In genomic region chr6:96465321-96465903, GRCh38 we compare ENCODE assay signal across 19 cellular contexts. TPM values are rescaled to one million over a fixed set of nuclear protein-coding genes. Genes with fewer than 3 reads are reported as not detected.
DNase-seq lines count a peak whose midpoint lies in the region; ATAC-seq and TF ChIP-seq lines count a peak whose summit lies in the region.
"Had no signal": no experiment of that assay in that cellular context is flagged by ENCODE, and none has a peak within 500 bp of the region (broad histone marks: within the 10 kb centered on the region; RNA-seq: fewer than 3 reads in every experiment).

No MANE protein-coding gene starts in this region.

- CTCF ChIA-PET in mammary epithelial cell (lab: Charles Lee; ENCODE audit: low non-redundant PET), result no interaction called here

- dilution Hi-C loops in mammary epithelial cell (cut with HindIII; ENCODE audit: low sequenced_read_pairs), result no loop called here

- no peaks in the 10 kb centered on the region for H3K36me3 Mint-ChIP-seq in stimulated activated effector memory CD8-positive, alpha-beta T cell treated with anti-CD3 and anti-CD28 coated beads, Interleukin-12 subunit alpha, Interleukin-12 subunit beta, amount 100 ng/mL, for 72 hours
- H3K36me3 Mint-ChIP-seq in stimulated activated naive B cell treated with anti-CD40 and anti-IgM and Interleukin-4, amounts not matched to agents 10 μg/mL and 1 μg/mL and 100 μg/mL, for 72 hours, result no peaks in the 10 kb centered on the region

- TF ChIP-seq CTCF in mammary epithelial cell (conservative IDR thresholded peaks at IDR 0.05 in 1 of 2, IDR thresholded peaks at IDR 0.05 in 1 of 2; ENCODE audit: extremely low read depth in 1 of 2, insufficient read depth in 1 of 2, low read depth in 1 of 2, low read length in 2 of 2) (no peak), breast epithelium (IDR thresholded peaks at IDR 0.05) (no peak), esophagus muscularis mucosa (IDR thresholded peaks at IDR 0.05) (no peak)

- no peak overlapping the region for H3K27ac Mint-ChIP-seq in stimulated activated effector memory CD8-positive, alpha-beta T cell treated with anti-CD3 and anti-CD28 coated beads, Interleukin-12 subunit alpha, Interleukin-12 subunit beta, amount 100 ng/mL, for 72 hours
- H3K27ac Mint-ChIP-seq in stimulated activated naive B cell treated with anti-CD40 and anti-IgM and Interleukin-4, amounts not matched to agents 10 μg/mL and 1 μg/mL and 100 μg/mL, for 72 hours, result no peak overlapping the region
- H3K27ac Mint-ChIP-seq: dendritic cell treated with granulocyte-macrophage colony-stimulating factor and Interleukin-4, amounts not matched to agents 40 ng/mL and 50 ng/mL, for 4 days had no signal

- peak; percentile 34 for ATAC-seq in GM21529 (IDR thresholded peaks at IDR 0.05; ENCODE audit: unreplicated experiment)
- ATAC-seq in HG03520 (IDR thresholded peaks at IDR 0.05; ENCODE audit: unreplicated experiment), result peak; percentile 33
- peak; percentile 64 for ATAC-seq in stimulated activated effector memory CD8-positive, alpha-beta T cell treated with anti-CD3 and anti-CD28 coated beads, Interleukin-12 subunit alpha, Interleukin-12 subunit beta, amount 100 ng/mL, for 72 hours
- ATAC-seq in stimulated activated naive B cell treated with anti-CD40 and anti-IgM and Interleukin-4, amounts not matched to agents 10 μg/mL and 1 μg/mL and 100 μg/mL, for 72 hours (replicated peaks), result no peak
- ATAC-seq: Right ventricle myocardium inferior, upper lobe of right lung had no signal

- H3K4me3 ChIP-seq in mammary epithelial cell (replicated peaks in 1 of 3; ENCODE audit: insufficient read depth in 1 of 3, low read depth in 2 of 3, low read length in 3 of 3) (no peak overlapping the region), breast epithelium (no peak overlapping the region), esophagus muscularis mucosa (no peak overlapping the region)
- H3K4me3 ChIP-seq: left lung, skin epidermis, upper lobe of right lung had no signal

- no peak overlapping the region for H2AFZ ChIP-seq in mammary epithelial cell (ENCODE audit: low read depth, low read length)

- H3K79me2 ChIP-seq in mammary epithelial cell (ENCODE audit: insufficient read depth, low read length), result no peaks in the 10 kb centered on the region

- H3K9me3 ChIP-seq in mammary epithelial cell (replicated peaks; ENCODE audit: insufficient read depth, low read length) (no peaks in the 10 kb centered on the region), breast epithelium (no peaks in the 10 kb centered on the region), esophagus muscularis mucosa (no peaks in the 10 kb centered on the region)
- H3K9me3 ChIP-seq: left lung, upper lobe of right lung had no signal

- in situ Hi-C loops in mammary epithelial cell (cut with MboI; ENCODE audit: low sequenced_read_pairs in 2 of 2), result no loop called here

- H3K4me1 ChIP-seq in mammary epithelial cell (ENCODE audit: insufficient read depth, low read length) (peaks cover 4% of the 10 kb centered on the region), breast epithelium (no peaks in the 10 kb centered on the region), esophagus muscularis mucosa (no peaks in the 10 kb centered on the region)
- H3K4me1 ChIP-seq: left lung, upper lobe of right lung had no signal

- H3K27me3 ChIP-seq in mammary epithelial cell (ENCODE audit: insufficient read depth, low read length), result no peaks in the 10 kb centered on the region
- H3K27me3 ChIP-seq in breast epithelium, result no peaks in the 10 kb centered on the region
- H3K27me3 ChIP-seq in esophagus muscularis mucosa, result no peaks in the 10 kb centered on the region
- H3K27me3 ChIP-seq: left lung, upper lobe of right lung had no signal

- peak; percentile 44 for DNase-seq in mammary epithelial cell
- no peak for DNase-seq in breast epithelium (ENCODE audit: low spot score in 2 of 2)
- no peak for DNase-seq in stimulated activated effector memory CD8-positive, alpha-beta T cell treated with anti-CD3 and anti-CD28 coated beads, Interleukin-12 subunit alpha, Interleukin-12 subunit beta, amount 100 ng/mL, for 72 hours (ENCODE audit: low spot score in 2 of 2)
- no peak for DNase-seq in head of caudate nucleus
- no peak for DNase-seq in stimulated activated naive B cell treated with anti-CD40 and anti-IgM and Interleukin-4, amounts not matched to agents 10 μg/mL and 1 μg/mL and 100 μg/mL, for 72 hours
- no peak for DNase-seq in esophagus muscularis mucosa (ENCODE audit: extremely low spot score)
- DNase-seq: activated CD4-positive, alpha-beta T cell treated with anti-CD3 and anti-CD28 coated beads, Interleukin-2, amount 10 ng/mL, durations not matched to agents 7 days and 5 days; left lung; NCI-H1417; NCI-H2227 treated with DMSO at 0.1 percent for 48 hours; posterior cingulate gyrus; stimulated activated naive CD4-positive, alpha-beta T cell treated with Interleukin-2 at 50 U/mL for 16 hours; T-helper 9 cell; upper lobe of right lung had no signal

- no peaks in the 10 kb centered on the region for H4K20me1 ChIP-seq in mammary epithelial cell (ENCODE audit: insufficient read depth, low read length)

- TF ChIP-seq POLR2A in breast epithelium (IDR thresholded peaks at IDR 0.05), result no peak
- TF ChIP-seq POLR2A in esophagus muscularis mucosa (IDR thresholded peaks at IDR 0.05; ENCODE audit: low read depth), result no peak

- intact Hi-C loops in mammary epithelial cell (cut with micrococcal nuclease), result no loop called here
- intact Hi-C loops in breast epithelium (cut with DNase I; ENCODE audit: low total_unique reads), result no loop called here
- intact Hi-C loops in head of caudate nucleus (cut with DNase I), result no loop called here
- intact Hi-C loops in esophagus muscularis mucosa (cut with DNase I), result no loop called here

- no peak overlapping the region for H3K9ac ChIP-seq in mammary epithelial cell (ENCODE audit: insufficient read depth, low read length)

- no peak overlapping the region for H3K4me3 Mint-ChIP-seq in stimulated activated effector memory CD8-positive, alpha-beta T cell treated with anti-CD3 and anti-CD28 coated beads, Interleukin-12 subunit alpha, Interleukin-12 subunit beta, amount 100 ng/mL, for 72 hours
- H3K4me3 Mint-ChIP-seq in stimulated activated naive B cell treated with anti-CD40 and anti-IgM and Interleukin-4, amounts not matched to agents 10 μg/mL and 1 μg/mL and 100 μg/mL, for 72 hours, result no peak overlapping the region
- H3K4me3 Mint-ChIP-seq: activated CD4-positive, alpha-beta T cell treated with anti-CD3 and anti-CD28 coated beads, Interleukin-2, amount 10 ng/mL, durations not matched to agents 7 days and 5 days; dendritic cell treated with granulocyte-macrophage colony-stimulating factor and Interleukin-4, amounts not matched to agents 40 ng/mL and 50 ng/mL, for 4 days had no signal

- H3K36me3 ChIP-seq in mammary epithelial cell (ENCODE audit: insufficient read depth, low read length) (no peaks in the 10 kb centered on the region), breast epithelium (no peaks in the 10 kb centered on the region), esophagus muscularis mucosa (no peaks in the 10 kb centered on the region)
- H3K36me3 ChIP-seq: left lung, upper lobe of right lung had no signal

- TF ChIP-seq EP300 in esophagus muscularis mucosa (IDR thresholded peaks at IDR 0.05), result no peak

- 71% methylated on average over 3 of the region's 3 CpGs for WGBS in mammary epithelial cell (ENCODE audit: low coverage, missing lambda C conversion rate)
- WGBS in esophagus muscularis mucosa, result 75% methylated on average over 3 of the region's 3 CpGs

- peaks cover 32% of the 10 kb centered on the region for H3K4me1 Mint-ChIP-seq in stimulated activated effector memory CD8-positive, alpha-beta T cell treated with anti-CD3 and anti-CD28 coated beads, Interleukin-12 subunit alpha, Interleukin-12 subunit beta, amount 100 ng/mL, for 72 hours
- no peaks in the 10 kb centered on the region for H3K4me1 Mint-ChIP-seq in stimulated activated naive B cell treated with anti-CD40 and anti-IgM and Interleukin-4, amounts not matched to agents 10 μg/mL and 1 μg/mL and 100 μg/mL, for 72 hours

- no TSS peak for BruUV-seq in mammary epithelial cell (replicated peaks; lab: Mats Ljungman, UMichigan)

- H3K27ac ChIP-seq in mammary epithelial cell (ENCODE audit: insufficient read depth, low read depth, low read length) (no peak overlapping the region), breast epithelium (no peak overlapping the region), esophagus muscularis mucosa (replicated peaks in 1 of 4) (no peak overlapping the region)
- H3K27ac ChIP-seq: left lung, skin epidermis, upper lobe of right lung had no signal

- H3K9me3 Mint-ChIP-seq in stimulated activated effector memory CD8-positive, alpha-beta T cell treated with anti-CD3 and anti-CD28 coated beads, Interleukin-12 subunit alpha, Interleukin-12 subunit beta, amount 100 ng/mL, for 72 hours, result no peaks in the 10 kb centered on the region
- H3K9me3 Mint-ChIP-seq in stimulated activated naive B cell treated with anti-CD40 and anti-IgM and Interleukin-4, amounts not matched to agents 10 μg/mL and 1 μg/mL and 100 μg/mL, for 72 hours, result no peaks in the 10 kb centered on the region
- H3K9me3 Mint-ChIP-seq: activated CD4-positive, alpha-beta T cell treated with anti-CD3 and anti-CD28 coated beads, Interleukin-2, amount 10 ng/mL, durations not matched to agents 7 days and 5 days; dendritic cell treated with granulocyte-macrophage colony-stimulating factor and Interleukin-4, amounts not matched to agents 40 ng/mL and 50 ng/mL, for 4 days had no signal

- H3K4me2 ChIP-seq in mammary epithelial cell (ENCODE audit: insufficient read depth, low read depth, low read length), result no peak overlapping the region

- H3K27me3 Mint-ChIP-seq in stimulated activated naive B cell treated with anti-CD40 and anti-IgM and Interleukin-4, amounts not matched to agents 10 μg/mL and 1 μg/mL and 100 μg/mL, for 72 hours, result peaks cover 0 to 2% of the 10 kb centered on the region in 2 donors
- H3K27me3 Mint-ChIP-seq: dendritic cell treated with granulocyte-macrophage colony-stimulating factor and Interleukin-4, amounts not matched to agents 40 ng/mL and 50 ng/mL, for 4 days had no signal

RNA-seq across cellular contexts. Expression of gene UFL1, which starts 56.2 kb away (rescaled TPM):
- total RNA-seq in mammary epithelial cell, result 10 to 100 TPM; 25.8 to 26.5 TPM
- polyA plus RNA-seq in mammary epithelial cell, result 4.8 TPM
- 8.3 TPM for polyA minus RNA-seq in mammary epithelial cell
- total RNA-seq in breast epithelium, result 10 to 100 TPM; 22.6 to 29.9 (median 28.0) TPM
- 10 to 100 TPM; 21.3 to 27.0 (median 23.2) TPM for total RNA-seq in esophagus muscularis mucosa

Comparison
In these comparisons a context has a peak if more than half of its experiments do, and no peak if none do; other contexts are left out.
1. ATAC-seq: peak in GM21529 (single experiment), HG03520 (single experiment) and stimulated activated effector memory CD8-positive, alpha-beta T cell treated with anti-CD3 and anti-CD28 coated beads, Interleukin-12 subunit alpha, Interleukin-12 subunit beta, amount 100 ng/mL, for 72 hours (single experiment); none in stimulated activated naive B cell treated with anti-CD40 and anti-IgM and Interleukin-4, amounts not matched to agents 10 μg/mL and 1 μg/mL and 100 μg/mL, for 72 hours (0 of 2).